In the genomic region with DNA sequence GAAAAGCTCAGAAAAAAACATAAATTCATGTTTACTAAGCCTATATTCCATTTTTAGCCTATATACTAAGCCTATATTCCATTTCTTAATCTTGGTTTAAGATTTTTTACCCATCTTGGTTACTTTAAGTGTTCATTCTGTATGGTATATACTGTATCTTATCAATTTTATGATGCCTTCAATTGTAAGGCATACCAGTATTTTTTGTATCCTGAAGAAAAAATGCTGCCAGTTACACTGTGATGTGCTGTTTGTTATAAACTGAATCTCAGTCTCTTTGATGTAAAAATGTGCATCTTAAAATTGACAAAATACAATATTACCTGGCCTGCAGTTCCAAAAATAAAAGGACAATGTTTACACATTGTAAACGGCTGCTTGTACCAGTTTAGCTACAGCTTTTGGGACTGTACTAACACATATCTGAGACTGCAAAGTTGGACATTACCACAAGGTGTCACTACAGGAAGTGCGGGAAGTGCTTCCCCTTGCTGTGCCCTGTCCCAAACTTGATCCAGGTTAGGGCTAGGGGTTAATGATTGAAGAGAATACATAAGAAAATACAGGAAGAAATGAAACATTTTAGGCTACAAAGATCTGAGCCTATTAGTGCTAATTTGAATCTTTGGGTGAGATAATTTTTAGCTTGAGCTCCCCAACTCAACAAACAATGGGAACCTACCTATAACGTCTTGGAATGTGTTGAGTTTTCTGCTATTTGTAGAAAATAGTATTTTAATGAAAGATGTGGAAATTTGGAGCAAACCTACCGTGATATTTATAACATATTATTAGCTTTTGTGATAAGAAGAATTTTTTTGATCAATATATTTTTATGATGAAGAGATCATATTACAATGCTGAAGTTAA, we compare ENCODE assay signal across 11 cellular contexts.
DNase-seq lines count a peak whose midpoint lies in the region; ATAC-seq and TF ChIP-seq lines count a peak whose summit lies in the region.
"Had no signal": no experiment of that assay in that cellular context is flagged by ENCODE, and none has a peak within 500 bp of the region (broad histone marks: within the 10 kb centered on the region; RNA-seq: fewer than 3 reads in every experiment).

No MANE protein-coding gene starts in this region.

- peak; percentile 24 to 56 (median 30) for TF ChIP-seq CTCF in ascending aorta (IDR thresholded peaks at IDR 0.05)

- no peaks in the 10 kb centered on the region for H3K9me3 ChIP-seq in ascending aorta

- no peak overlapping the region for H3K4me3 Mint-ChIP-seq in stimulated activated naive CD8-positive, alpha-beta T cell treated with anti-CD3 and anti-CD28 coated beads, Interleukin-15, amount 100 ng/mL, for 72 hours
- H3K4me3 Mint-ChIP-seq: central memory CD8-positive, alpha-beta T cell; stimulated activated naive CD8-positive, alpha-beta T cell treated with anti-CD3 and anti-CD28 coated beads, Interleukin-15, Interleukin-2, amounts not matched to agents 100 ng/mL and 50 ng/mL, for 24 hours had no signal

- intact Hi-C loops in ascending aorta (cut with DNase I) = no loop called here

- no peak overlapping the region for H3K4me3 ChIP-seq in ascending aorta
- H3K4me3 ChIP-seq: BLaER1 had no signal

- no peaks in the 10 kb centered on the region for H3K9me3 Mint-ChIP-seq in stimulated activated naive CD8-positive, alpha-beta T cell treated with anti-CD3 and anti-CD28 coated beads, Interleukin-15, amount 100 ng/mL, for 72 hours
- H3K9me3 Mint-ChIP-seq: stimulated activated naive CD8-positive, alpha-beta T cell treated with anti-CD3 and anti-CD28 coated beads, Interleukin-15, Interleukin-2, amounts not matched to agents 100 ng/mL and 50 ng/mL, for 24 hours had no signal

- ATAC-seq in GM19324 (IDR thresholded peaks at IDR 0.05; ENCODE audit: low FRiP score, unreplicated experiment) = peak; percentile 93
- peak; percentile 91 for ATAC-seq in HG03139 (IDR thresholded peaks at IDR 0.05; ENCODE audit: unreplicated experiment)
- ATAC-seq in stimulated activated naive CD8-positive, alpha-beta T cell treated with anti-CD3 and anti-CD28 coated beads, Interleukin-15, amount 100 ng/mL, for 72 hours = peak; percentile 66

- H3K27ac ChIP-seq in ascending aorta = no peak overlapping the region
- H3K27ac ChIP-seq: BLaER1 had no signal

- no peaks in the 10 kb centered on the region for H3K27me3 ChIP-seq in ascending aorta
- H3K27me3 ChIP-seq: BLaER1 had no signal

- no peaks in the 10 kb centered on the region for H3K36me3 ChIP-seq in ascending aorta
- H3K36me3 ChIP-seq: BLaER1 had no signal

- no peaks in the 10 kb centered on the region for H3K4me1 ChIP-seq in ascending aorta
- H3K4me1 ChIP-seq: BLaER1 had no signal

- H3K27ac Mint-ChIP-seq in stimulated activated naive CD8-positive, alpha-beta T cell treated with anti-CD3 and anti-CD28 coated beads, Interleukin-15, amount 100 ng/mL, for 72 hours = no peak overlapping the region
- H3K27ac Mint-ChIP-seq: stimulated activated naive CD8-positive, alpha-beta T cell treated with anti-CD3 and anti-CD28 coated beads, Interleukin-15, Interleukin-2, amounts not matched to agents 100 ng/mL and 50 ng/mL, for 24 hours had no signal

- no peaks in the 10 kb centered on the region for H3K27me3 Mint-ChIP-seq in stimulated activated naive CD8-positive, alpha-beta T cell treated with anti-CD3 and anti-CD28 coated beads, Interleukin-15, amount 100 ng/mL, for 72 hours

- DNase-seq in DMS79 treated with DMSO at 0.1 percent for 48 hours (lab: John Stamatoyannopoulos, UW) (peak; percentile 56), DMS79 (lab: John Stamatoyannopoulos, UW) (no peak), NCI-H2227 (lab: John Stamatoyannopoulos, UW; ENCODE audit: unreplicated experiment) (peak; percentile 41), ascending aorta (ENCODE audit: low spot score in 2 of 2) (no peak), iPS DF 19.7 (ENCODE audit: low read depth, low spot score) (peak; percentile 9)
- DNase-seq in stimulated activated naive CD8-positive, alpha-beta T cell treated with anti-CD3 and anti-CD28 coated beads, Interleukin-15, amount 100 ng/mL, for 72 hours = no peak

- no peaks in the 10 kb centered on the region for H3K4me1 Mint-ChIP-seq in stimulated activated naive CD8-positive, alpha-beta T cell treated with anti-CD3 and anti-CD28 coated beads, Interleukin-15, amount 100 ng/mL, for 72 hours
- H3K4me1 Mint-ChIP-seq: central memory CD8-positive, alpha-beta T cell had no signal

Comparison
In these comparisons a context has a peak if more than half of its experiments do, and no peak if none do; other contexts are left out.
1. DNase-seq: peak in DMS79 treated with DMSO at 0.1 percent for 48 hours (single experiment), NCI-H2227 (single experiment) and iPS DF 19.7 (single experiment); none in DMS79 (single experiment), ascending aorta (0 of 2) and stimulated activated naive CD8-positive, alpha-beta T cell treated with anti-CD3 and anti-CD28 coated beads, Interleukin-15, amount 100 ng/mL, for 72 hours (0 of 2).
2. Peak in every context shown above with its lines, with median percentiles within 50 percentile points of each other: ATAC-seq.